ENCODE assay signal across 9 cellular contexts in the genomic region with DNA sequence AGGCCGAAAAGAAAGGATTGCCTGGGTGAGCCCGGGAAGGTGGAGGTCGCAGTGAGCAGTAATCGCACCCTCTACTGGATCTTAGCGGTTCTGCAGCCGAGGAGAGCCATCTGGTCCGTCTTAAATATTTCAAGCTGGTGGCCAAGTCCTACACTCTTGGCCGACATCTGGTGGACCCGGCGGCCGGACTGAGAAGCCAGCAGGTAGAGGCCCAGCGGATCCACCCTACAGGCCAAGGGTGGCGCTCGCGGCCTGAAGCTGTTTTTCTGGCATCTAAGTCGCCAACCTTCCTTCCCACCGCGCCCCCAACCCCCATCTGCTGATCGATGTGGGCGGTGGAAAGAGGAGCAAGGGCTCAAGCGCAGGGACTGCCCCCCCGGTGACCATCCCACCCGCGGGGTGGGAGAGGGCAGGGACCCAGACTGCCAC. TPM values are rescaled to one million over a fixed set of nuclear protein-coding genes. Genes with fewer than 3 reads are reported as not detected.
DNase-seq lines count a peak whose midpoint lies in the region; ATAC-seq and TF ChIP-seq lines count a peak whose summit lies in the region.
"Had no signal": no experiment of that assay in that cellular context is flagged by ENCODE, and none has a peak within 500 bp of the region (broad histone marks: within the 10 kb centered on the region; RNA-seq: fewer than 3 reads in every experiment).

No MANE protein-coding gene starts in this region.

- CTCF ChIA-PET in SK-N-SH (lab: Yijun Ruan, JAX): interaction anchor here (0.9 to 1.9 kb wide), 8 partner anchors 14 to 123 kb away, joined by 3 to 6 read pairs (median 4); no protein-coding TSS in a partner anchor

- no peak overlapping the region for H3K9ac ChIP-seq in SK-N-SH

- TF ChIP-seq POLR2A in heart left ventricle (IDR thresholded peaks at IDR 0.05): no peak

- peak overlapping the region; percentile 9 to 41; a peak in 2 of 4 replicates for H3K4me3 ChIP-seq in SK-N-SH (ENCODE audit: low read depth in 2 of 2, low read length in 1 of 2)
- peak overlapping the region in 11 of 12 donors; percentile 16 to 61 (median 45) for H3K4me3 ChIP-seq in heart left ventricle
- H3K4me3 ChIP-seq in thoracic aorta: peak overlapping the region; percentile 71

- H3K36me3 ChIP-seq in SK-N-SH (replicated peaks in 1 of 2; ENCODE audit: control insufficient read depth in 1 of 2, insufficient read depth in 2 of 2, low read length in 1 of 2) (no peaks in the 10 kb centered on the region), heart left ventricle (no peaks in the 10 kb centered on the region), thoracic aorta (no peaks in the 10 kb centered on the region)
- H3K36me3 ChIP-seq: neutrophil had no signal

- no peak overlapping the region; a peak in 1 of 4 replicates for H3K27ac ChIP-seq in SK-N-SH (ENCODE audit: low read depth in 2 of 2, low read length in 1 of 2)
- H3K27ac ChIP-seq in heart left ventricle: no peak overlapping the region
- no peak overlapping the region for H3K27ac ChIP-seq in thoracic aorta
- H3K27ac ChIP-seq: neutrophil had no signal

- 18% methylated on average over 14 of the region's 24 CpGs for WGBS in SK-N-SH (ENCODE audit: low lambda C conversion rate)
- 6 to 11% (median 9%) methylated on average over 23 to 24 of the region's 24 CpGs for WGBS in heart left ventricle, 4 donors

- peak; percentile 12 for DNase-seq in activated T-cell treated with anti-CD3 and anti-CD28 coated beads for 48 hours (ENCODE audit: low read depth)
- no peak for DNase-seq in activated T-cell treated with anti-CD3 and anti-CD28 coated beads for 4 hours
- peak; percentile 73 for DNase-seq in SK-N-SH
- DNase-seq in heart left ventricle: peak in 4 of 5 donors; percentile 15 to 43 (median 38)
- DNase-seq in thoracic aorta (ENCODE audit: low spot score): no peak
- DNase-seq in inferior parietal cortex (ENCODE audit: extremely low spot score): no peak

- intact Hi-C loops in heart left ventricle (cut with DNase I): no loop called here

- peak overlapping the region; percentile 34; the same call in 1 of the 2 replicates for H3K4me2 ChIP-seq in SK-N-SH

- H3K79me2 ChIP-seq in SK-N-SH (ENCODE audit: insufficient read depth): no peaks in the 10 kb centered on the region

- peak in 3 of 4 donors; percentile 35 to 77 (median 54) for ATAC-seq in heart left ventricle
- peak; percentile 51 for ATAC-seq in thoracic aorta (ENCODE audit: insufficient number of reproducible peaks, low FRiP score, low read depth)
- ATAC-seq in HG03025 (IDR thresholded peaks at IDR 0.05; ENCODE audit: low FRiP score, unreplicated experiment): no peak
- no peak for ATAC-seq in GM18498 (IDR thresholded peaks at IDR 0.05; ENCODE audit: unreplicated experiment)

- no peaks in the 10 kb centered on the region for H3K9me2 ChIP-seq in SK-N-SH

- H3K27me3 ChIP-seq in SK-N-SH (ENCODE audit: insufficient read depth) (no peaks in the 10 kb centered on the region), heart left ventricle (peaks cover 0 to 21% (median 10%) of the 10 kb centered on the region in 9 donors), thoracic aorta (replicated peaks; ENCODE audit: insufficient read depth) (no peaks in the 10 kb centered on the region)

- POLR2A ChIA-PET in SK-N-SH (lab: Yijun Ruan, JAX): no interaction called here

- no peaks in the 10 kb centered on the region for H4K20me1 ChIP-seq in SK-N-SH (ENCODE audit: insufficient read depth)

- no peak overlapping the region for H2AFZ ChIP-seq in SK-N-SH (ENCODE audit: low read depth)

- TF ChIP-seq RAD21 in SK-N-SH (IDR thresholded peaks at IDR 0.05; ENCODE audit: low read length): peak; percentile 48; the same call in 1 of the 2 replicates

- H3K9me3 ChIP-seq in SK-N-SH (no peaks in the 10 kb centered on the region), heart left ventricle (no peaks in the 10 kb centered on the region), thoracic aorta (no peaks in the 10 kb centered on the region)

- no peaks in the 10 kb centered on the region; a peak in 1 of 4 replicates for H3K4me1 ChIP-seq in SK-N-SH (ENCODE audit: control insufficient read depth in 1 of 2, insufficient read depth in 2 of 2, low read depth in 1 of 2, low read length in 1 of 2)
- H3K4me1 ChIP-seq in heart left ventricle: peaks cover 0 to 23% (median 10%) of the 10 kb centered on the region in 12 donors
- peaks cover 0 to 8% of the 10 kb centered on the region in 2 donors for H3K4me1 ChIP-seq in thoracic aorta (ENCODE audit: control insufficient read depth in 1 of 2, low read depth in 2 of 2)

- TF ChIP-seq CTCF in SK-N-SH (IDR thresholded peaks at IDR 0.05): peak; percentile 55
- TF ChIP-seq CTCF in heart left ventricle (IDR thresholded peaks at IDR 0.05): peak; percentile 38 to 68 (median 54)
- peak; percentile 59 for TF ChIP-seq CTCF in thoracic aorta (IDR thresholded peaks at IDR 0.05)

- TF ChIP-seq EP300 in SK-N-SH (IDR thresholded peaks at IDR 0.05; ENCODE audit: borderline replicate concordance in 1 of 2, low read depth in 1 of 2, low read length in 1 of 2): no peak

- H3F3A ChIP-seq in SK-N-SH (replicated peaks; ENCODE audit: insufficient read depth): no peaks in the 10 kb centered on the region

TF ChIP-seq in SK-N-SH, 30 proteins besides CTCF, POLR2A, EP300 and RAD21:
- TF ChIP-seq SMC3 (IDR thresholded peaks at IDR 0.05; ENCODE audit: low read depth, low read length) (0 out of 2 replicates have a peak, but pooled peaks have one; percentile 19), TCF12 (IDR thresholded peaks at IDR 0.05) (0 out of 2 replicates have a peak, but pooled peaks have one; percentile 5), RFX5 (IDR thresholded peaks at IDR 0.05; ENCODE audit: low read length) (no peak)
TF ChIP-seq in SK-N-SH: peak in this region for 2.

RNA-seq across cellular contexts. Expression of a gene that starts 46.5 kb away (rescaled TPM):
- 0.30 and 0.58 TPM in 2 replicates for polyA plus RNA-seq in SK-N-SH (2012; rRNA removed)
- 0.46 and 0.55 TPM in 2 replicates for polyA plus RNA-seq in SK-N-SH (2012; cell fraction: cytosol; rRNA removed)
- 0.43 and 1.0 TPM in 2 replicates for polyA plus RNA-seq in SK-N-SH (2012; cell fraction: nucleus; rRNA removed)
- total RNA-seq in heart left ventricle: under 1 TPM in 4 of 9 donors, not detected in 5; 0.16 to 0.40 (median 0.22) TPM
- polyA plus RNA-seq in heart left ventricle: not detected
- not detected for total RNA-seq in thoracic aorta

Comparison
In these comparisons a context has a peak if more than half of its experiments do, and no peak if none do; other contexts are left out.
1. DNase-seq: peak in activated T-cell treated with anti-CD3 and anti-CD28 coated beads for 48 hours (single experiment), SK-N-SH (single experiment) and heart left ventricle (4 of 5); none in activated T-cell treated with anti-CD3 and anti-CD28 coated beads for 4 hours (single experiment), thoracic aorta (single experiment) and inferior parietal cortex (single experiment).
2. ATAC-seq: peak in heart left ventricle (3 of 4) and thoracic aorta (single experiment); none in HG03025 (single experiment) and GM18498 (single experiment).
3. Peak in every context shown above with its lines, with median percentiles within 50 percentile points of each other: H3K4me3 ChIP-seq and CTCF ChIP-seq.